18 cellular contexts compared by ENCODE assay signal in the genomic region with DNA sequence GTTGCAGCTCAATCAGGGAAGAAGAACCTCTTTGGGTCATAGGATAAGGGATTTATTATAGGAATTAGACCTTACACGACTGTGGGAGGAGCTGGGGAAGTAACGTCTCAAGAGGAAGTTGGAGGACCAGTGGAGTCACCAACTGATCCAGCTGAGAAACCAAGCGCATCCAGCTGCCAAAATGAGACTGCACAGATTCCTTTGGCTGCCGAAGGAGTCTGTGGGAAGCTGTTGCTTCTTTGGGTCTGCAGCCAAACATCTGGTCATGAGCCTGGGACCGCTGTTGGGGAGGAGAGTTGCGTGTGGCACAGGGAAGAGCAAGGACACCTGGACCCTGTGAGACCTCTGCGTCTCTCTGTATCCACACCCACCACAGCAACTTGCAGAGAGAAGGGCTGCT. TPM values are rescaled to one million over a fixed set of nuclear protein-coding genes. Genes with fewer than 3 reads are reported as not detected.
"Had no signal": no experiment of that assay in that cellular context is flagged by ENCODE, and none has a peak within 500 bp of the region (broad histone marks: within the 10 kb centered on the region; RNA-seq: fewer than 3 reads in every experiment).

No MANE protein-coding gene starts in this region.

- H3K36me3 ChIP-seq: adrenal gland, colonic mucosa, lower lobe of right lung, right lobe of liver, suprapubic skin had no signal

- H3K9me3 ChIP-seq: adrenal gland, colonic mucosa, lower lobe of right lung, right lobe of liver, suprapubic skin had no signal

- FAIRE-seq: endothelial cell of umbilical vein had no signal

- H3K4me1 ChIP-seq: adrenal gland, colonic mucosa, lower lobe of right lung, suprapubic skin had no signal

- H3K27me3 ChIP-seq: right lobe of liver had no signal

- DNase-seq: activated CD4-positive, alpha-beta T cell treated with anti-CD3 and anti-CD28 coated beads for 48 hours; activated CD8-positive, alpha-beta memory T cell treated with anti-CD3 and anti-CD28 coated beads, Interleukin-2, amount 50 U/mL, for 48 hours; activated CD8-positive, alpha-beta T cell treated with anti-CD3 and anti-CD28 coated beads, Interleukin-2, amount 10 ng/mL, durations not matched to agents 7 days and 5 days; activated naive CD4-positive, alpha-beta T cell treated with anti-CD3 and anti-CD28 coated beads, Interleukin-2, amount 10 ng/mL, durations not matched to agents 7 days and 5 days; adrenal gland; caudate nucleus; colonic mucosa; effector CD4-positive, alpha-beta T cell; glutamatergic neuron; lower lobe of right lung; naive B cell; posterior cingulate gyrus; right lobe of liver; stimulated activated naive CD4-positive, alpha-beta T cell had no signal

- H3K4me3 ChIP-seq: adrenal gland, colonic mucosa, lower lobe of right lung, right lobe of liver, suprapubic skin had no signal

- ATAC-seq: activated CD8-positive, alpha-beta T cell treated with anti-CD3 and anti-CD28 coated beads, Interleukin-2, amount 10 ng/mL, durations not matched to agents 7 days and 5 days; lower lobe of right lung; right lobe of liver; WTC11 had no signal

- H3K27ac ChIP-seq: adrenal gland, colonic mucosa, lower lobe of right lung, right lobe of liver, suprapubic skin had no signal

RNA-seq across cellular contexts. Expression of gene NACA2, which starts 2.4 kb away (rescaled TPM):
- total RNA-seq: activated CD8-positive, alpha-beta T cell treated with anti-CD3 and anti-CD28 coated beads, Interleukin-2, amount 10 ng/mL, durations not matched to agents 7 days and 5 days; adrenal gland; endothelial cell of umbilical vein; lower lobe of right lung; mesothelial cell of epicardium; right lobe of liver; suprapubic skin; WTC11 had no signal
- polyA plus RNA-seq: endothelial cell of umbilical vein had no signal
